8 cellular contexts compared by ENCODE assay signal in genomic region chr3:39180546-39181346, GRCh38. TPM values are rescaled to one million over a fixed set of nuclear protein-coding genes. Genes with fewer than 3 reads are reported as not detected.
A peak's percentile ranks its signal among the peaks of the same experiment; 100 is the strongest.
DNase-seq lines count a peak whose midpoint lies in the region; ATAC-seq, FAIRE-seq and TF ChIP-seq lines count a peak whose summit lies in the region.

No MANE protein-coding gene starts in this region.

- ATAC-seq in A549 (peak; percentile 77 to 86), GM18868 (IDR thresholded peaks at IDR 0.05; ENCODE audit: unreplicated experiment) (peak; percentile 93), HG03103 (IDR thresholded peaks at IDR 0.05; ENCODE audit: low read depth, unreplicated experiment) (peak; percentile 93)
- ATAC-seq in activated CD4-positive, CD25-positive, alpha-beta regulatory T cell treated with anti-CD3 and anti-CD28 coated beads, Interleukin-2, amount 50 U/mL, for 24 hours = peak; percentile 82 to 85

- peak overlapping the region; percentile 62 for H3K4me2 ChIP-seq in A549

- no peak for TF ChIP-seq POLR2A in A549 (IDR thresholded peaks at IDR 0.05; ENCODE audit: low read length)

- peak overlapping the region; percentile 71 to 74 for H3K27ac ChIP-seq in A549

- 17% methylated on average over 18 of the region's 64 CpGs for WGBS in A549 (ENCODE audit: missing lambda C conversion rate)

- TF ChIP-seq EP300 in A549 (IDR thresholded peaks at IDR 0.05) = no peak

- 0 out of 5 replicates have a peak, but pooled peaks of 1 of the 2 experiments have one; percentile 7 for TF ChIP-seq RAD21 in A549 (conservative IDR thresholded peaks at IDR 0.05 in 1 of 2, IDR thresholded peaks at IDR 0.05 in 1 of 2)

- POLR2A ChIA-PET in A549 (lab: Yijun Ruan, JAX) = no interaction called here

- CTCF ChIA-PET in A549 (lab: Yijun Ruan, JAX) = interaction anchor here (0.8 to 17.2 kb wide), 7 partner anchors 9 to 111 kb away, joined by 3 to 459 read pairs (median 3); partner anchors contain the start of gene CX3CR1

- peaks cover 29% of the 10 kb centered on the region for H3K4me1 ChIP-seq in A549

- no peaks in the 10 kb centered on the region for H3K9me3 ChIP-seq in A549

- DNase-seq in A549 (ENCODE audit: low read depth in 1 of 2, low spot score in 1 of 2) (peak; percentile 76), NCI-H2227 (lab: John Stamatoyannopoulos, UW; ENCODE audit: unreplicated experiment) (peak; percentile 91), kidney epithelial cell (ENCODE audit: low read depth) (peak; percentile 34)
- DNase-seq in central memory CD4-positive, alpha-beta T cell = peak; percentile 92
- peak; percentile 80 to 85 for DNase-seq in stimulated activated CD4-positive, alpha-beta T cell treated with anti-CD3 and anti-CD28 coated beads, Interleukin-15, amount 100 ng/mL, for 1 hour (ENCODE audit: low read depth in 1 of 2, low spot score in 1 of 2)

- TF ChIP-seq CTCF in A549 (IDR thresholded peaks at IDR 0.05) = no peak
- no peak for TF ChIP-seq CTCF in kidney epithelial cell (IDR thresholded peaks at IDR 0.05; ENCODE audit: insufficient read depth, low read length, poor library complexity, severe bottlenecking)

- no peak for FAIRE-seq in A549 (lab: Jason Lieb, UNC)

- no peaks in the 10 kb centered on the region for H3K27me3 ChIP-seq in kidney epithelial cell (ENCODE audit: control insufficient read depth, insufficient read depth, low read length)

- H3K36me3 ChIP-seq in kidney epithelial cell (ENCODE audit: control insufficient read depth, insufficient read depth, low read length) = no peaks in the 10 kb centered on the region

- peak overlapping the region; percentile 42 for H3K4me3 ChIP-seq in A549
- H3K4me3 ChIP-seq in kidney epithelial cell (ENCODE audit: low read depth, low read length) = peak overlapping the region; percentile 40

TF ChIP-seq in A549, 52 proteins besides CTCF, POLR2A, EP300 and RAD21:
- no peak for TF ChIP-seq NPAS2 (CRISPR knock-in tag; IDR thresholded peaks at IDR 0.05; ENCODE audit: borderline replicate concordance)
- TF ChIP-seq ZFP36 (IDR thresholded peaks at IDR 0.05; ENCODE audit: borderline replicate concordance, partially characterized antibody) = peak; percentile 87
TF ChIP-seq in A549: peak in this region for 1.

RNA-seq across cellular contexts. Expression of gene XIRP1, which starts 11.6 kb away (rescaled TPM):
- polyA plus RNA-seq in A549 (2011; rRNA removed) (not detected in 2 replicates), A549 (2017; fragmentation: RNase III; extraction: RNeasy Plus Mini Kit Qiagen cat#74134 plus additional on column Dnase treatment) (not detected in 3 replicates)
- polyA plus RNA-seq in A549 (2012; cell fraction: cytosol; rRNA removed) = not detected in 2 replicates
- polyA plus RNA-seq in A549 (2012; cell fraction: nucleus; rRNA removed) = not detected in 2 replicates
- not detected in 2 replicates for polyA minus RNA-seq in A549 (2011; rRNA and poly(A)+ RNA removed)
- 0.08 TPM in 1 of 2 replicates, not detected in the other for total RNA-seq in kidney epithelial cell

RNA-seq across cellular contexts. Expression of gene CSRNP1, which starts 27.4 kb away (rescaled TPM):
- polyA plus RNA-seq in A549 (2011; rRNA removed) (15.5 and 15.6 TPM in 2 replicates), A549 (2017; fragmentation: RNase III; extraction: RNeasy Plus Mini Kit Qiagen cat#74134 plus additional on column Dnase treatment) (10.7 to 12.9 TPM (median 12.0 TPM) in 3 replicates)
- 15.8 and 22.0 TPM in 2 replicates for polyA plus RNA-seq in A549 (2012; cell fraction: cytosol; rRNA removed)
- polyA plus RNA-seq in A549 (2012; cell fraction: nucleus; rRNA removed) = 40.2 and 41.8 TPM in 2 replicates
- polyA minus RNA-seq in A549 (2011; rRNA and poly(A)+ RNA removed) = 36.0 and 40.0 TPM in 2 replicates
- total RNA-seq in kidney epithelial cell = 27.5 and 30.8 TPM in 2 replicates

Comparison
In these comparisons a context has a peak if more than half of its experiments do, and no peak if none do; other contexts are left out.
1. Peak in every context shown above with its lines: DNase-seq, ATAC-seq, H3K4me3 ChIP-seq and H3K27ac ChIP-seq.
2. DNase-seq: peak in every context shown above with its lines; median percentile 92 in central memory CD4-positive, alpha-beta T cell; 91 in NCI-H2227; 82 in stimulated activated CD4-positive, alpha-beta T cell treated with anti-CD3 and anti-CD28 coated beads, Interleukin-15, amount 100 ng/mL, for 1 hour; 76 in A549; 34 in kidney epithelial cell.